Comparison of ENCODE assay signal across 8 cellular contexts in genomic region chr2:202178342-202178958, GRCh38. TPM values are rescaled to one million over a fixed set of nuclear protein-coding genes. Genes with fewer than 3 reads are reported as not detected.
A peak's percentile ranks its signal among the peaks of the same experiment; 100 is the strongest.
DNase-seq lines count a peak whose midpoint lies in the region; ATAC-seq and TF ChIP-seq lines count a peak whose summit lies in the region.

No MANE protein-coding gene starts in this region.

- peak overlapping the region; percentile 32; the same call in 1 of the 2 replicates for H2BK20ac ChIP-seq in IMR-90 (ENCODE audit: low read depth, low read length)

- no peak overlapping the region for H3K14ac ChIP-seq in IMR-90 (replicated peaks; ENCODE audit: low read depth, low read length)

- H4K5ac ChIP-seq in IMR-90 (ENCODE audit: low read depth, low read length) = no peak overlapping the region

- no peaks in the 10 kb centered on the region for H3K79me2 ChIP-seq in PC-3 (ENCODE audit: low read length)

- H3K4me2 ChIP-seq in IMR-90 (ENCODE audit: low read depth, low read length) (no peak overlapping the region), PC-3 (ENCODE audit: low read length) (no peak overlapping the region)

- H3K27ac ChIP-seq in IMR-90 (ENCODE audit: insufficient read depth, low read length) = no peak overlapping the region
- no peak overlapping the region for H3K27ac ChIP-seq in PC-3 (ENCODE audit: low read length)
- H3K27ac ChIP-seq in aorta (ENCODE audit: low read depth in 1 of 2, low read length in 2 of 2) = no peak overlapping the region

- WGBS in IMR-90 (ENCODE audit: extremely low coverage in 2 of 2, insufficient read length in 1 of 2), 2 experiments = no CpG with 5 or more reads among the region's 7 CpGs
- WGBS in aorta, 2 donors = 42 to 44% methylated on average over 7 of the region's 7 CpGs

- H3K9me1 ChIP-seq in IMR-90 (ENCODE audit: insufficient read depth, low read length) = peaks cover 2% of the 10 kb centered on the region; the same call in 1 of the 2 replicates

- CTCF ChIA-PET in IMR-90 (lab: Yijun Ruan, JAX) (interaction anchor here (0.6 to 2.0 kb wide), 7 partner anchors 24 to 346 kb away, joined by 3 to 6 read pairs (median 4); no protein-coding TSS in a partner anchor), PC-3 (lab: Charles Lee) (interaction anchor here (0.6 to 0.7 kb wide), 2 partner anchors 122 to 318 kb away, joined by 5 read pairs; no protein-coding TSS in a partner anchor)

- H2AK5ac ChIP-seq in IMR-90 (ENCODE audit: low read depth, low read length) = no peak overlapping the region

- no peak overlapping the region for H3K18ac ChIP-seq in IMR-90 (ENCODE audit: low read depth, low read length)

- no peaks in the 10 kb centered on the region for H3K9me3 ChIP-seq in IMR-90 (ENCODE audit: control insufficient read depth, insufficient read depth, low read length)
- H3K9me3 ChIP-seq in PC-3 (ENCODE audit: low read length) = no peaks in the 10 kb centered on the region
- H3K9me3 ChIP-seq in aorta (ENCODE audit: control insufficient read depth, low read length) = no peaks in the 10 kb centered on the region

- in situ Hi-C loops in IMR-90 (cut with MboI; ENCODE audit: low sequenced_read_pairs) = no loop called here

- H3K56ac ChIP-seq in IMR-90 (ENCODE audit: extremely low read depth, insufficient read depth, low read length) = no peak overlapping the region

- dilution Hi-C loops in IMR-90 (cut with HindIII; ENCODE audit: low sequenced_read_pairs, unreplicated experiment) = no loop called here

- H4K20me1 ChIP-seq in IMR-90 (ENCODE audit: insufficient read depth, low read length) (no peaks in the 10 kb centered on the region), PC-3 (ENCODE audit: low read length) (no peaks in the 10 kb centered on the region)

- H2BK120ac ChIP-seq in IMR-90 (ENCODE audit: low read depth, low read length) = no peak overlapping the region

- no peaks in the 10 kb centered on the region for H3K27me3 ChIP-seq in IMR-90 (ENCODE audit: control insufficient read depth, insufficient read depth, low read length)
- no peaks in the 10 kb centered on the region for H3K27me3 ChIP-seq in PC-3 (ENCODE audit: low read length)
- H3K27me3 ChIP-seq in aorta (ENCODE audit: control insufficient read depth in 1 of 2, insufficient read depth in 2 of 2, low read length in 1 of 2) = no peaks in the 10 kb centered on the region

- BruUV-seq in IMR-90 (replicated peaks; lab: Mats Ljungman, UMichigan) (no TSS peak), PC-3 (replicated peaks; lab: Mats Ljungman, UMichigan) (no TSS peak)

- no peak overlapping the region for H2BK15ac ChIP-seq in IMR-90 (ENCODE audit: low read depth, low read length)

- H4K8ac ChIP-seq in IMR-90 (ENCODE audit: low read depth in 2 of 2, low read length in 2 of 2) = no peak overlapping the region

- H3K36me3 ChIP-seq in IMR-90 (ENCODE audit: control insufficient read depth, insufficient read depth, low read length) (no peaks in the 10 kb centered on the region), PC-3 (ENCODE audit: low read depth, low read length) (no peaks in the 10 kb centered on the region), aorta (ENCODE audit: control insufficient read depth in 1 of 2, insufficient read depth in 2 of 2, low read length in 1 of 2) (no peaks in the 10 kb centered on the region)

- H2AFZ ChIP-seq in IMR-90 (replicated peaks; ENCODE audit: low read length, poor library complexity) (no peak overlapping the region), PC-3 (ENCODE audit: low read length) (no peak overlapping the region)

- H2BK5ac ChIP-seq in IMR-90 (ENCODE audit: low read depth, low read length, poor library complexity, severe bottlenecking) = no peak overlapping the region

- intact Hi-C loops in IMR-90 (cut with micrococcal nuclease) = loop anchor here (1.0 to 5.0 kb wide), 5 partner anchors 74 to 426 kb away; no protein-coding TSS in a partner anchor
- intact Hi-C loops in PC-3 (cut with micrococcal nuclease) = loop anchor here (1.0 to 5.0 kb wide), 6 partner anchors 74 to 428 kb away; no protein-coding TSS in a partner anchor
- intact Hi-C loops in aorta (cut with DNase I) = loop anchor here (1.0 to 5.0 kb wide), 4 partner anchors 146 to 382 kb away; partner anchors contain the start of gene FZD7 (in 1 of the 2)

- peak; percentile 94 for ATAC-seq in IMR-90 (ENCODE audit: low read depth)
- peak; percentile 88 for ATAC-seq in PC-3
- peak; percentile 87 for ATAC-seq in aorta (ENCODE audit: low FRiP score)
- ATAC-seq in GM18517 (IDR thresholded peaks at IDR 0.05; ENCODE audit: unreplicated experiment) = no peak

- peak; percentile 89 for TF ChIP-seq CTCF in IMR-90 (conservative IDR thresholded peaks at IDR 0.05; ENCODE audit: low read depth, low read length)
- TF ChIP-seq CTCF in PC-3 (conservative IDR thresholded peaks at IDR 0.05; ENCODE audit: low read depth, low read length) = peak; percentile 92
- TF ChIP-seq CTCF in fibroblast of villous mesenchyme (IDR thresholded peaks at IDR 0.05; ENCODE audit: insufficient read depth, low read depth, low read length) = peak; percentile 84

- no peaks in the 10 kb centered on the region for H3F3A ChIP-seq in PC-3 (ENCODE audit: low read length, unreplicated experiment)

- H3K9ac ChIP-seq in IMR-90 (ENCODE audit: low read depth, low read length) = no peak overlapping the region
- H3K9ac ChIP-seq in PC-3 (ENCODE audit: low read length) = no peak overlapping the region

- H3K23ac ChIP-seq in IMR-90 (ENCODE audit: low read depth, low read length) = no peak overlapping the region

- TF ChIP-seq POLR2A in IMR-90 (IDR thresholded peaks at IDR 0.05; ENCODE audit: low read depth, low read length) = peak; percentile 44; the same call in 1 of the 2 replicates

- H3K4me3 ChIP-seq in IMR-90 (ENCODE audit: insufficient read depth, low read depth, low read length) = no peak overlapping the region
- H3K4me3 ChIP-seq in PC-3 (ENCODE audit: low read length) = no peak overlapping the region
- no peak overlapping the region for H3K4me3 ChIP-seq in fibroblast of villous mesenchyme (ENCODE audit: low read depth, low read length)
- no peak overlapping the region for H3K4me3 ChIP-seq in aorta (ENCODE audit: low read length in 2 of 2)

- H2AK9ac ChIP-seq in IMR-90 (replicated peaks; ENCODE audit: low read depth, low read length, poor library complexity) = no peak overlapping the region

- H4K91ac ChIP-seq in IMR-90 (ENCODE audit: insufficient read depth, low read depth, low read length) = peak overlapping the region; percentile 14; the same call in 1 of the 2 replicates

- peaks cover 2% of the 10 kb centered on the region; the same call in 1 of the 2 replicates for H3K4me1 ChIP-seq in IMR-90 (ENCODE audit: control insufficient read depth, insufficient read depth, low read length)
- H3K4me1 ChIP-seq in PC-3 (ENCODE audit: insufficient read depth, low read length) = no peaks in the 10 kb centered on the region
- H3K4me1 ChIP-seq in aorta (ENCODE audit: control insufficient read depth in 1 of 2, insufficient read depth in 2 of 2, low read length in 2 of 2) = no peaks in the 10 kb centered on the region

- POLR2A ChIA-PET in IMR-90 (lab: Charles Lee; ENCODE audit: unreplicated experiment) = no interaction called here
- POLR2A ChIA-PET in PC-3 (lab: Charles Lee; ENCODE audit: unreplicated experiment) = interaction anchor here (0.8 kb wide), 1 partner anchor 342 kb away, joined by 5 read pairs; no protein-coding TSS in a partner anchor

- DNase-seq in DMS79 treated with DMSO at 0.1 percent for 48 hours (lab: John Stamatoyannopoulos, UW) (peak; percentile 67), IMR-90 (peak; percentile 79), PC-3 (peak; percentile 88), activated T-helper 1 cell treated with Interleukin-2 at 50 U/mL for 16 hours (ENCODE audit: low read depth) (peak; percentile 10), fibroblast of villous mesenchyme (ENCODE audit: low read depth) (peak; percentile 77), nucleus accumbens (lab: John Stamatoyannopoulos, UW) (peak in 29 of 56 donors; percentile 0 to 73 (median 15)), aorta (no peak)

- H3K9me2 ChIP-seq in PC-3 (replicated peaks; ENCODE audit: low read length) = no peaks in the 10 kb centered on the region

- H3K79me1 ChIP-seq in IMR-90 (ENCODE audit: low read depth in 1 of 2, low read length in 2 of 2) = no peaks in the 10 kb centered on the region

- no peak overlapping the region for H3K4ac ChIP-seq in IMR-90 (ENCODE audit: low read depth, low read length)

- TF ChIP-seq RAD21 in IMR-90 (IDR thresholded peaks at IDR 0.05; ENCODE audit: low read length) = peak; percentile 94

TF ChIP-seq in IMR-90, 13 proteins besides CTCF, POLR2A, EP300 and RAD21:
- TF ChIP-seq FOS (IDR thresholded peaks at IDR 0.05; ENCODE audit: low read depth, low read length) = no peak
- peak; percentile 98 for TF ChIP-seq SMC3 (IDR thresholded peaks at IDR 0.05; ENCODE audit: low read depth, low read length)
- no peak for TF ChIP-seq CHD1 (IDR thresholded peaks at IDR 0.05; ENCODE audit: low read depth, low read length)
- TF ChIP-seq RCOR1 (IDR thresholded peaks at IDR 0.05; ENCODE audit: insufficient replicate concordance, low read length) = no peak
- no peak for TF ChIP-seq NFE2L2 (IDR thresholded peaks at IDR 0.05; ENCODE audit: low read depth, low read length)
- no peak for TF ChIP-seq RFX5 (IDR thresholded peaks at IDR 0.05; ENCODE audit: low read depth, low read length)

RNA-seq across cellular contexts. Expression of gene SUMO1, which starts 59.9 kb away (rescaled TPM):
- total RNA-seq in IMR-90 (2012; rRNA removed) (90.0 and 158 TPM in 2 replicates), PC-3 (2014; rRNA removed) (98.4 and 115 TPM in 2 replicates), fibroblast of villous mesenchyme (109 and 167 TPM in 2 replicates), aorta (10 to 100 TPM; 57.4 to 62.4 TPM)
- polyA plus RNA-seq in IMR-90 (2012; rRNA removed) (57.0 and 72.3 TPM in 2 replicates), aorta (100 to 1,000 TPM in 1 of 2 donors, 10 to 100 TPM in 1; 85.4 to 161 TPM)
- polyA plus RNA-seq in IMR-90 (2012; cell fraction: cytosol; rRNA removed) = 8.1 and 9.0 TPM in 2 replicates
- 2.0 and 14.4 TPM in 2 replicates for polyA plus RNA-seq in IMR-90 (2012; cell fraction: nucleus; rRNA removed; ENCODE audit: low replicate concordance)

Comparison
In these comparisons a context has a peak if more than half of its experiments do, and no peak if none do; other contexts are left out.
1. DNase-seq: peak in DMS79 treated with DMSO at 0.1 percent for 48 hours (single experiment), IMR-90 (single experiment), PC-3 (single experiment), activated T-helper 1 cell treated with Interleukin-2 at 50 U/mL for 16 hours (single experiment), fibroblast of villous mesenchyme (single experiment) and nucleus accumbens (29 of 56); none in aorta (0 of 2).
2. Peak in every context shown above with its lines, with median percentiles within 50 percentile points of each other: CTCF ChIP-seq.